Comparison of ENCODE assay signal across 1 cellular context in genomic region chr19:35639321-35639639, GRCh38.
A peak's percentile ranks its signal among the peaks of the same experiment; 100 is the strongest.
TF ChIP-seq lines count a peak whose summit lies in the region.

No MANE protein-coding gene starts in this region.

TF ChIP-seq in GM12878, 131 proteins besides CTCF, POLR2A, EP300 and RAD21:
- TF ChIP-seq NKRF (conservative IDR thresholded peaks at IDR 0.05) (no peak), POLR2AphosphoS2 (IDR thresholded peaks at IDR 0.05; ENCODE audit: low read depth, low read length) (peak; percentile 42; the same call in 1 of the 2 replicates), GABPA (IDR thresholded peaks at IDR 0.05; ENCODE audit: low read depth) (no peak), PML (IDR thresholded peaks at IDR 0.05; ENCODE audit: low read length) (0 out of 2 replicates have a peak, but pooled peaks have one; percentile 8)
